ENCODE assay signal across 2 cellular contexts in genomic region chr5:15346738-15347137, GRCh38.
TF ChIP-seq lines count a peak whose summit lies in the region.

No MANE protein-coding gene starts in this region.

TF ChIP-seq in HepG2, 621 proteins besides CTCF, POLR2A, EP300 and RAD21 (continued from another document):
- TF ChIP-seq ZBTB46 (CRISPR knock-in tag; IDR thresholded peaks at IDR 0.05; ENCODE audit: borderline replicate concordance) (no peak), ZNF660 (CRISPR knock-in tag; IDR thresholded peaks at IDR 0.05; ENCODE audit: borderline replicate concordance, low read depth) (no peak), SYNCRIP (IDR thresholded peaks at IDR 0.05; ENCODE audit: insufficient read depth, low read depth, low read length) (no peak), TCF12 (IDR thresholded peaks at IDR 0.05) (no peak), TCF12 (CRISPR knock-in tag; IDR thresholded peaks at IDR 0.05) (no peak), ZNF749 (CRISPR knock-in tag; IDR thresholded peaks at IDR 0.05; ENCODE audit: borderline replicate concordance) (no peak), NCOR1 (IDR thresholded peaks at IDR 0.05; ENCODE audit: borderline replicate concordance, low read length) (no peak), PRPF4 (IDR thresholded peaks at IDR 0.05; ENCODE audit: low read depth, low read length, poor library complexity, severe bottlenecking) (no peak), ARNT2 (CRISPR knock-in tag; IDR thresholded peaks at IDR 0.05; ENCODE audit: low read depth) (no peak)

TF ChIP-seq in endothelial cell of umbilical vein, 7 proteins besides CTCF, POLR2A, EP300 and RAD21 (continued from another document):
- no peak for TF ChIP-seq MAX (IDR thresholded peaks at IDR 0.05; ENCODE audit: insufficient read depth, insufficient read length)
